In genomic region chr4:82437285-82438005, GRCh38 we compare ENCODE assay signal across 1 cellular context.
TF ChIP-seq lines count a peak whose summit lies in the region.

No MANE protein-coding gene starts in this region.

TF ChIP-seq in H1, 55 proteins besides CTCF, POLR2A, EP300 and RAD21 (continued from another document):
- TF ChIP-seq SIN3A (conservative IDR thresholded peaks at IDR 0.05 in 1 of 2, IDR thresholded peaks at IDR 0.05 in 1 of 2; ENCODE audit: low read depth in 1 of 2, low read length in 2 of 2) = no peak
- TF ChIP-seq CEBPB (IDR thresholded peaks at IDR 0.05; ENCODE audit: low read depth, low read length) = no peak
- no peak for TF ChIP-seq CREB1 (IDR thresholded peaks at IDR 0.05)
- no peak for TF ChIP-seq JUND (IDR thresholded peaks at IDR 0.05; ENCODE audit: low read length)
- TF ChIP-seq RXRA (IDR thresholded peaks at IDR 0.05; ENCODE audit: insufficient read depth, low read depth, low read length) = no peak
- no peak for TF ChIP-seq HDAC6 (IDR thresholded peaks at IDR 0.05; ENCODE audit: low read depth, low read length)
- TF ChIP-seq RNF2 (IDR thresholded peaks at IDR 0.05; ENCODE audit: borderline replicate concordance, low read depth, low read length, missing control alignments, poor library complexity, severe bottlenecking) = no peak
- TF ChIP-seq ZNF274 (IDR thresholded peaks at IDR 0.05; ENCODE audit: borderline replicate concordance, extremely low read depth, low read length) = no peak
- TF ChIP-seq CBX5 (IDR thresholded peaks at IDR 0.05; ENCODE audit: low read depth, low read length) = no peak
